9 cellular contexts compared by ENCODE assay signal in the genomic region with DNA sequence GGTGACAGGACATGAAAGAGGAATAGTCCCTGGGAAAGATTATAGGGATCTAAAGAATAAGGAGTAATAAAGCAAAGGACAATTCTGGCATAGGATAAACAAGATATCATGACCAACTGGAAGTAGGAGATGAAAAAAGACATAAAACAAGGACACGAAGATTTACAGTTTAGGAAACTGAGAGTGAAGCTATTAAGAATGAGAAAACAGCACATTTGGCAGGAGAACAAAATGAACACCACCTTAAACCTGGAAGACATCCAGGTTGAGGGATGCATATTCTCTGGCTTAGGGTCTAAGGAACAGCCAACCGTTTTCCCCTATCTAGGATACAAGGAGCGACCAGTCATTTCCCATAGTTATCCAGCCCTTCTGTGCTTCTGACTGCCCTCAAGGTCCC. TPM values are rescaled to one million over a fixed set of nuclear protein-coding genes. Genes with fewer than 3 reads are reported as not detected.
A peak's percentile ranks its signal among the peaks of the same experiment; 100 is the strongest.
DNase-seq lines count a peak whose midpoint lies in the region; ATAC-seq, FAIRE-seq and TF ChIP-seq lines count a peak whose summit lies in the region.
"Had no signal": no experiment of that assay in that cellular context is flagged by ENCODE, and none has a peak within 500 bp of the region (broad histone marks: within the 10 kb centered on the region; RNA-seq: fewer than 3 reads in every experiment).

No MANE protein-coding gene starts in this region.

- ATAC-seq in A549 (no peak), HCT116 (no peak), memory B cell (ENCODE audit: low read depth) (no peak), esophagus mucosa (no peak), HG03378 (IDR thresholded peaks at IDR 0.05; ENCODE audit: unreplicated experiment) (no peak)
- ATAC-seq: gastroesophageal sphincter had no signal

- peak overlapping the region; percentile 98 for H3K27ac Mint-ChIP-seq in memory B cell

- FAIRE-seq in A549 (lab: Jason Lieb, UNC) = no peak

- RAD21 ChIA-PET in HCT116 (lab: Charles Lee; ENCODE audit: low non-redundant PET in 1 of 2, low total read pairs in 2 of 2, uncharacterized antibody in 2 of 2, unreplicated experiment in 2 of 2) = no interaction called here

- peaks cover 33% of the 10 kb centered on the region for H3K4me1 Mint-ChIP-seq in memory B cell

- no peak overlapping the region for H3K4me3 ChIP-seq in A549
- H3K4me3 ChIP-seq in HCT116 (replicated peaks in 1 of 2; ENCODE audit: low read depth in 1 of 2, low read length in 2 of 2) = no peak overlapping the region
- H3K4me3 ChIP-seq in astrocyte of the spinal cord (ENCODE audit: low read depth, low read length) = peak overlapping the region; percentile 99

- peak overlapping the region; percentile 57 for H3K4me3 Mint-ChIP-seq in memory B cell

- no peak overlapping the region for H3K9ac ChIP-seq in HCT116 (ENCODE audit: low read length)

- in situ Hi-C loops in astrocyte of the spinal cord (cut with HindIII; ENCODE audit: low sequenced_read_pairs) = no loop called here

- CTCF ChIA-PET in A549 (lab: Yijun Ruan, JAX) (no interaction called here), HCT116 (lab: Charles Lee) (no interaction called here)

- no peaks in the 10 kb centered on the region for H3K27me3 Mint-ChIP-seq in memory B cell

- H3K36me3 ChIP-seq in HCT116 (ENCODE audit: control insufficient read depth in 1 of 2, insufficient read depth in 2 of 2, low read length in 2 of 2) = no peaks in the 10 kb centered on the region

- H3K36me3 Mint-ChIP-seq in memory B cell = peaks cover 7% of the 10 kb centered on the region

- H3K9me3 ChIP-seq in A549 (no peaks in the 10 kb centered on the region), HCT116 (ENCODE audit: control insufficient read depth in 1 of 2, insufficient read depth in 1 of 2, low read depth in 1 of 2, low read length in 2 of 2) (no peaks in the 10 kb centered on the region)
- H3K9me3 ChIP-seq: gastroesophageal sphincter had no signal

- no peak for TF ChIP-seq CTCF in A549 (IDR thresholded peaks at IDR 0.05)
- no peak for TF ChIP-seq CTCF in HCT116 (IDR thresholded peaks at IDR 0.05 in 2 of 3, conservative IDR thresholded peaks at IDR 0.05 in 1 of 3; ENCODE audit: borderline replicate concordance in 1 of 3, insufficient read depth in 1 of 3, low read depth in 2 of 3, low read length in 2 of 3)
- no peak for TF ChIP-seq CTCF in astrocyte of the spinal cord (IDR thresholded peaks at IDR 0.05; ENCODE audit: low read depth, low read length)

- peaks cover 20% of the 10 kb centered on the region for H3K4me1 ChIP-seq in A549
- H3K4me1 ChIP-seq in HCT116 (ENCODE audit: control insufficient read depth in 1 of 2, insufficient read depth in 2 of 2, low read length in 2 of 2) = peaks cover 12 to 14% of the 10 kb centered on the region in 2 experiments

- no peaks in the 10 kb centered on the region for H3K9me3 Mint-ChIP-seq in memory B cell

- 86% methylated on average over 3 of the region's 3 CpGs for WGBS in A549 (ENCODE audit: missing lambda C conversion rate)

- peaks cover 71% of the 10 kb centered on the region for H3K79me2 ChIP-seq in HCT116 (ENCODE audit: insufficient read depth, low read length)

- H2AFZ ChIP-seq in HCT116 (ENCODE audit: low read depth, low read length, poor library complexity, severe bottlenecking) = no peak overlapping the region

- no peak overlapping the region for H3K27ac ChIP-seq in A549
- no peak overlapping the region for H3K27ac ChIP-seq in HCT116 (ENCODE audit: low read depth, low read length)

- no peaks in the 10 kb centered on the region for H4K20me1 ChIP-seq in HCT116 (ENCODE audit: insufficient read depth)

- H3K4me2 ChIP-seq in A549 = peak overlapping the region; percentile 83
- peak overlapping the region; percentile 99; the same call in 1 of the 2 replicates for H3K4me2 ChIP-seq in HCT116 (ENCODE audit: low read length)

- TF ChIP-seq RAD21 in A549 (conservative IDR thresholded peaks at IDR 0.05 in 1 of 2, IDR thresholded peaks at IDR 0.05 in 1 of 2) (no peak), HCT116 (IDR thresholded peaks at IDR 0.05; ENCODE audit: low read depth) (no peak)

- TF ChIP-seq EP300 in A549 (IDR thresholded peaks at IDR 0.05) = no peak

- POLR2A ChIA-PET in A549 (lab: Yijun Ruan, JAX) (no interaction called here), HCT116 (lab: Charles Lee) (no interaction called here)

- BruUV-seq in HCT116 (replicated peaks; lab: Mats Ljungman, UMichigan) = no TSS peak

- DNase-seq in A549 (ENCODE audit: low read depth in 1 of 2, low spot score in 1 of 2) = no peak
- DNase-seq in HCT116 (ENCODE audit: low read depth, low spot score) = no peak
- DNase-seq in astrocyte of the spinal cord (ENCODE audit: low read depth, low spot score) = no peak
- DNase-seq in memory B cell (ENCODE audit: low spot score in 2 of 2) = no peak
- no peak for DNase-seq in NOMO-1 treated with dmso at 0.1 percent for 144 hours (lab: John Stamatoyannopoulos, UW; ENCODE audit: unreplicated experiment)
- no peak for DNase-seq in NCI-H510A (lab: John Stamatoyannopoulos, UW)

- H3K27me3 ChIP-seq in HCT116 (ENCODE audit: insufficient read depth, low read length) = no peaks in the 10 kb centered on the region
- H3K27me3 ChIP-seq: gastroesophageal sphincter had no signal

- H3K9me2 ChIP-seq in HCT116 (ENCODE audit: insufficient read depth) = no peaks in the 10 kb centered on the region

- no peak for TF ChIP-seq POLR2A in A549 (IDR thresholded peaks at IDR 0.05; ENCODE audit: low read length)
- TF ChIP-seq POLR2A in HCT116 (IDR thresholded peaks at IDR 0.05; ENCODE audit: borderline replicate concordance, extremely low read depth, insufficient read depth, insufficient read length) = no peak

- intact Hi-C loops in HCT116 (cut with micrococcal nuclease) = no loop called here

TF ChIP-seq in A549, 52 proteins besides CTCF, POLR2A, EP300 and RAD21 (continues in another document):
- TF ChIP-seq CBX8 (IDR thresholded peaks at IDR 0.05) = no peak
- TF ChIP-seq USF2 (IDR thresholded peaks at IDR 0.05) = no peak
- no peak for TF ChIP-seq SMC3 (IDR thresholded peaks at IDR 0.05)
- no peak for TF ChIP-seq CBX2 (IDR thresholded peaks at IDR 0.05; ENCODE audit: borderline replicate concordance, low read depth)
- no peak for TF ChIP-seq PBX3 (IDR thresholded peaks at IDR 0.05)
- no peak for TF ChIP-seq HOXB13 (CRISPR knock-in tag; IDR thresholded peaks at IDR 0.05; ENCODE audit: low read depth)
- no peak for TF ChIP-seq ZNF302 (CRISPR knock-in tag; IDR thresholded peaks at IDR 0.05)
- TF ChIP-seq PHF8 (IDR thresholded peaks at IDR 0.05; ENCODE audit: borderline replicate concordance, low read depth) = no peak
- no peak for TF ChIP-seq RNF2 (IDR thresholded peaks at IDR 0.05; ENCODE audit: borderline replicate concordance, low read depth)

TF ChIP-seq in HCT116, 20 proteins besides CTCF, POLR2A, EP300 and RAD21:
- TF ChIP-seq SIN3A (IDR thresholded peaks at IDR 0.05; ENCODE audit: low read depth) (no peak), EGR1 (IDR thresholded peaks at IDR 0.05; ENCODE audit: low read depth) (no peak), FOSL1 (IDR thresholded peaks at IDR 0.05; ENCODE audit: low read depth) (no peak), POLR2AphosphoS5 (IDR thresholded peaks at IDR 0.05; ENCODE audit: low read depth, low read length) (no peak), EZH2phosphoT487 (IDR thresholded peaks at IDR 0.05; ENCODE audit: borderline replicate concordance) (no peak), SP1 (IDR thresholded peaks at IDR 0.05; ENCODE audit: low read depth) (no peak), TCF7L2 (IDR thresholded peaks at IDR 0.05; ENCODE audit: borderline replicate concordance, extremely low read depth, insufficient read depth, insufficient read length) (no peak), CEBPB (IDR thresholded peaks at IDR 0.05; ENCODE audit: low read depth) (no peak), YY1 (IDR thresholded peaks at IDR 0.05; ENCODE audit: extremely low read depth, insufficient replicate concordance, low read depth, low read length) (no peak), ZNF274 (IDR thresholded peaks at IDR 0.05; ENCODE audit: low read depth, low read length) (no peak), ELF1 (IDR thresholded peaks at IDR 0.05; ENCODE audit: borderline replicate concordance, low read depth) (no peak), REST (IDR thresholded peaks at IDR 0.05; ENCODE audit: low read depth) (no peak), CBX3 (IDR thresholded peaks at IDR 0.05; ENCODE audit: low read depth) (no peak)
- TF ChIP-seq, protein P1, sequence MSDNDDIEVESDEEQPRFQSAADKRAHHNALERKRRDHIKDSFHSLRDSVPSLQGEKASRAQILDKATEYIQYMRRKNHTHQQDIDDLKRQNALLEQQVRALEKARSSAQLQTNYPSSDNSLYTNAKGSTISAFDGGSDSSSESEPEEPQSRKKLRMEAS (IDR thresholded peaks at IDR 0.05) = no peak

RNA-seq across cellular contexts. Expression of gene TRIP11, which starts 1.9 kb away (rescaled TPM):
- 24.5 and 26.8 TPM in 2 replicates for polyA plus RNA-seq in A549 (2011; rRNA removed)
- 3.1 and 3.7 TPM in 2 replicates for polyA plus RNA-seq in A549 (2012; cell fraction: cytosol; rRNA removed)
- polyA plus RNA-seq in A549 (2012; cell fraction: nucleus; rRNA removed) = 1.8 and 2.8 TPM in 2 replicates
- 7.8 to 8.0 TPM (median 7.9 TPM) in 3 replicates for polyA plus RNA-seq in A549 (2017; fragmentation: RNase III; extraction: RNeasy Plus Mini Kit Qiagen cat#74134 plus additional on column Dnase treatment)
- 59.3 and 65.9 TPM in 2 replicates for polyA minus RNA-seq in A549 (2011; rRNA and poly(A)+ RNA removed)
- 37.4 TPM for total RNA-seq in HCT116 (2021; ENCODE audit: unreplicated experiment)
- polyA plus RNA-seq in HCT116 (2012) = 6.1 and 6.2 TPM in 2 replicates
- 31.0 TPM for total RNA-seq in esophagus mucosa
